ENCODE assay signal across 11 cellular contexts in the genomic region with DNA sequence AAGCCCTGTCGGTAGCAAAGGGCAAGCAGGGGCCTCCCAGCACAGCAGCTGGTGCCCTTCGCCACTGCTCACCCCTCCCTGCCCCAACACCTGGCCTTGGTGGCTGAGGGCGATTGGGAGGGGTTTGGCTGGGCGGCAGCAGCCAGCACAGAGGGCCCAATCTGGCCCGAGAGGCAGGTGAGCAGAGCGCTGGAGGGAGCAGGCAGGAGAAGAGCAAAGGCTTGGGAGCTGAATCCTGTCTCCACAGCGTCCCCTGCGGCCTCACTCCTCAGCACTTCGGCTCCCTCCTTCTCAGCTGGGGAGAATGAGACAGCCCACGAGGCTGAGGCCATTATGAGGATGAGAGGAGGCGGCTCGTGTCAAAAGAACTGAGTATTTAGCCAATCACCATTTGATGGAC.
DNase-seq lines count a peak whose midpoint lies in the region; ATAC-seq, FAIRE-seq and TF ChIP-seq lines count a peak whose summit lies in the region.
"Had no signal": no experiment of that assay in that cellular context is flagged by ENCODE, and none has a peak within 500 bp of the region (broad histone marks: within the 10 kb centered on the region; RNA-seq: fewer than 3 reads in every experiment).

No MANE protein-coding gene starts in this region.

- peaks cover 36 to 61% of the 10 kb centered on the region in 2 experiments for H3K4me1 Mint-ChIP-seq in H9
- peaks cover 31% of the 10 kb centered on the region for H3K4me1 Mint-ChIP-seq in chondrocyte (ENCODE audit: low read depth)
- H3K4me1 Mint-ChIP-seq in progenitor cell of endocrine pancreas (ENCODE audit: low read depth), result peaks cover 31% of the 10 kb centered on the region

- TF ChIP-seq CTCF in H9 (conservative IDR thresholded peaks at IDR 0.05), result peak; percentile 75
- TF ChIP-seq CTCF in chondrocyte (IDR thresholded peaks at IDR 0.05), result peak; percentile 53
- peak; percentile 65 for TF ChIP-seq CTCF in progenitor cell of endocrine pancreas (IDR thresholded peaks at IDR 0.05; ENCODE audit: unreplicated experiment)
- no peak for TF ChIP-seq CTCF in prostate gland (IDR thresholded peaks at IDR 0.05)
- no peak for TF ChIP-seq CTCF in kidney (IDR thresholded peaks at IDR 0.05; ENCODE audit: borderline replicate concordance, extremely low read depth, insufficient read depth)

- H4K91ac ChIP-seq in H9 (ENCODE audit: insufficient read length, low read depth, low read length), result no peak overlapping the region

- H3K9me3 Mint-ChIP-seq in H9, result no peaks in the 10 kb centered on the region; a peak in 2 of 5 replicates
- H3K9me3 Mint-ChIP-seq in chondrocyte (ENCODE audit: low read depth), result no peaks in the 10 kb centered on the region
- no peaks in the 10 kb centered on the region for H3K9me3 Mint-ChIP-seq in progenitor cell of endocrine pancreas (ENCODE audit: low read depth)

- peaks cover 3% of the 10 kb centered on the region for H3K4me1 ChIP-seq in H9 (ENCODE audit: insufficient read depth, low read length)
- H3K4me1 ChIP-seq in prostate gland (replicated peaks), result no peaks in the 10 kb centered on the region
- H3K4me1 ChIP-seq in kidney (ENCODE audit: control insufficient read depth in 1 of 2, insufficient read depth in 1 of 2, low read depth in 1 of 2, low read length in 2 of 2), result peaks cover 0 to 8% of the 10 kb centered on the region in 2 donors
- H3K4me1 ChIP-seq in GM23248 (ENCODE audit: insufficient read depth), result peaks cover 34% of the 10 kb centered on the region

- no peak overlapping the region for H3K4ac ChIP-seq in H9 (ENCODE audit: low read depth, low read length)

- H3K27me3 ChIP-seq in H9 (ENCODE audit: insufficient read depth, low read length) (no peaks in the 10 kb centered on the region), prostate gland (replicated peaks; ENCODE audit: insufficient read depth) (no peaks in the 10 kb centered on the region), GM23248 (replicated peaks; ENCODE audit: insufficient read depth) (no peaks in the 10 kb centered on the region)

- no CpG with 5 or more reads among the region's 12 CpGs for WGBS in H9 (ENCODE audit: extremely low coverage, insufficient read length, low lambda C conversion rate)
- 82% methylated on average over 12 of the region's 12 CpGs for WGBS in prostate gland
- WGBS in GM23248 (ENCODE audit: low coverage in 1 of 2, low lambda C conversion rate in 2 of 2, missing lambda C conversion rate in 2 of 2), 2 experiments, result 92 to 93% methylated on average over 12 of the region's 12 CpGs

- FAIRE-seq in kidney (lab: Jason Lieb, UNC), result no peak
- FAIRE-seq: colon, islet of Langerhans had no signal

- H2BK120ac ChIP-seq in H9 (ENCODE audit: low read depth, low read length, poor library complexity, severe bottlenecking), result no peak overlapping the region

- intact Hi-C loops in prostate gland (cut with DNase I) (no loop called here), kidney (cut with DNase I) (no loop called here)

- H3K4me3 Mint-ChIP-seq in H9, result peak overlapping the region in 1 of 2 experiments; percentile 35; a peak in 1 of 5 replicates
- no peak overlapping the region for H3K4me3 Mint-ChIP-seq in chondrocyte (ENCODE audit: unreplicated experiment)
- H3K4me3 Mint-ChIP-seq in progenitor cell of endocrine pancreas (ENCODE audit: low read depth), result no peak overlapping the region

- 0 out of 2 replicates have a peak, but pooled peaks cover 11% of the 10 kb centered on the region for H3F3A ChIP-seq in GM23248 (ENCODE audit: insufficient read depth)

- no peak overlapping the region for H4K5ac ChIP-seq in H9 (ENCODE audit: insufficient read length, low read depth, low read length)

- no peaks in the 10 kb centered on the region for H3K79me1 ChIP-seq in H9 (ENCODE audit: insufficient read depth, low read depth, low read length, poor library complexity, severe bottlenecking)

- TF ChIP-seq POLR2A in prostate gland (IDR thresholded peaks at IDR 0.05), result no peak

- H2BK15ac ChIP-seq in H9 (ENCODE audit: low read depth, low read length), result no peak overlapping the region

- no peak overlapping the region for H3K23ac ChIP-seq in H9 (ENCODE audit: insufficient read length, low read depth, low read length)

- H3K27me3 Mint-ChIP-seq in H9 (ENCODE audit: low read depth), result peaks cover 11% of the 10 kb centered on the region
- peaks cover 8% of the 10 kb centered on the region for H3K27me3 Mint-ChIP-seq in chondrocyte (ENCODE audit: low read depth)
- H3K27me3 Mint-ChIP-seq in progenitor cell of endocrine pancreas, result peaks cover 19% of the 10 kb centered on the region

- no peak overlapping the region for H3K18ac ChIP-seq in H9 (ENCODE audit: insufficient read length, low read depth, low read length)

- DNase-seq in H9, result peak; percentile 92
- DNase-seq in NCI-H2227 treated with DMSO at 0.1 percent for 48 hours (lab: John Stamatoyannopoulos, UW), result peak; percentile 75
- no peak for DNase-seq in chondrocyte (ENCODE audit: low spot score)
- DNase-seq in progenitor cell of endocrine pancreas (ENCODE audit: low spot score, unreplicated experiment), result peak; percentile 36
- DNase-seq in prostate gland (ENCODE audit: low spot score), result no peak
- no peak for DNase-seq in kidney
- no peak for DNase-seq in GM23248
- DNase-seq: stimulated activated CD4-positive, alpha-beta T cell treated with anti-CD3 and anti-CD28 coated beads, Interleukin-2, amount 100 ng/mL, for 24 hours had no signal

- no peaks in the 10 kb centered on the region for H4K20me1 ChIP-seq in H9 (ENCODE audit: control insufficient read depth, insufficient read depth, insufficient read length)
- H4K20me1 ChIP-seq in GM23248 (ENCODE audit: insufficient read depth), result no peaks in the 10 kb centered on the region

- H3K27ac ChIP-seq in H9 (ENCODE audit: insufficient read length, low read depth, low read length) (no peak overlapping the region), prostate gland (no peak overlapping the region), kidney (ENCODE audit: low read depth in 2 of 2, low read length in 2 of 2) (no peak overlapping the region), GM23248 (no peak overlapping the region)

- no peaks in the 10 kb centered on the region for H3K23me2 ChIP-seq in H9 (ENCODE audit: insufficient read length, low read depth, low read length, poor library complexity, severe bottlenecking)

- no peak overlapping the region for H3T11ph ChIP-seq in H9 (ENCODE audit: low read length)

- no peak overlapping the region for H3K27ac Mint-ChIP-seq in H9
- no peak overlapping the region for H3K27ac Mint-ChIP-seq in chondrocyte (ENCODE audit: unreplicated experiment)
- peak overlapping the region; percentile 26 for H3K27ac Mint-ChIP-seq in progenitor cell of endocrine pancreas

- ATAC-seq in HG03469 (IDR thresholded peaks at IDR 0.05; ENCODE audit: unreplicated experiment), result no peak

- H3K36me3 Mint-ChIP-seq in H9 (ENCODE audit: insufficient read depth in 1 of 3, low read depth in 3 of 3), result no peaks in the 10 kb centered on the region
- H3K36me3 Mint-ChIP-seq in chondrocyte (ENCODE audit: low read depth), result no peaks in the 10 kb centered on the region
- H3K36me3 Mint-ChIP-seq in progenitor cell of endocrine pancreas (ENCODE audit: insufficient read depth), result no peaks in the 10 kb centered on the region

- H3K4me2 ChIP-seq in H9 (ENCODE audit: insufficient read depth, insufficient read length, low read length) (no peak overlapping the region), GM23248 (ENCODE audit: unreplicated experiment) (no peak overlapping the region)

- no peak overlapping the region for H2AFZ ChIP-seq in H9 (ENCODE audit: low read length)
- no peak overlapping the region for H2AFZ ChIP-seq in GM23248

- in situ Hi-C loops in GM23248 (cut with MboI), result no loop called here

- H3K36me3 ChIP-seq in prostate gland, result no peaks in the 10 kb centered on the region
- H3K36me3 ChIP-seq in kidney (ENCODE audit: control insufficient read depth in 1 of 2, insufficient read depth in 2 of 2, low read length in 2 of 2), result no peaks in the 10 kb centered on the region
- no peaks in the 10 kb centered on the region for H3K36me3 ChIP-seq in GM23248 (ENCODE audit: low read depth)

- no peak overlapping the region for H4K8ac ChIP-seq in H9 (replicated peaks; ENCODE audit: insufficient read length, low read depth, low read length)

- H3K4me3 ChIP-seq in prostate gland, result no peak overlapping the region
- H3K4me3 ChIP-seq in kidney (ENCODE audit: low read length in 2 of 2), result no peak overlapping the region
- H3K4me3 ChIP-seq in GM23248, result no peak overlapping the region

- no peak overlapping the region for H2BK20ac ChIP-seq in H9 (ENCODE audit: low read depth, low read length, poor library complexity, severe bottlenecking)

- H3K9me2 ChIP-seq in GM23248 (ENCODE audit: insufficient read depth), result no peaks in the 10 kb centered on the region

- H3K79me2 ChIP-seq in H9 (ENCODE audit: insufficient read depth, low read length) (no peaks in the 10 kb centered on the region), GM23248 (ENCODE audit: insufficient read depth) (no peaks in the 10 kb centered on the region)

- no peaks in the 10 kb centered on the region for H3K9me3 ChIP-seq in H9 (ENCODE audit: control insufficient read depth, low read depth, low read length)
- H3K9me3 ChIP-seq in prostate gland, result no peaks in the 10 kb centered on the region
- no peaks in the 10 kb centered on the region for H3K9me3 ChIP-seq in kidney (ENCODE audit: control insufficient read depth in 1 of 2, low read length in 2 of 2)
- no peaks in the 10 kb centered on the region for H3K9me3 ChIP-seq in GM23248 (ENCODE audit: low read depth)

- no peak overlapping the region for H2AK5ac ChIP-seq in H9 (ENCODE audit: insufficient read length, low read length)

- no peak overlapping the region for H3K14ac ChIP-seq in H9 (ENCODE audit: insufficient read depth, low read length)

- H2BK12ac ChIP-seq in H9 (ENCODE audit: insufficient read length, low read depth, low read length), result no peak overlapping the region

- H3K9ac ChIP-seq in H9 (ENCODE audit: extremely low read depth, insufficient read length, low read length), result no peak overlapping the region
- H3K9ac ChIP-seq in kidney (ENCODE audit: low read length in 2 of 2), result no peak overlapping the region
- H3K9ac ChIP-seq in GM23248, result no peak overlapping the region

- H2BK5ac ChIP-seq in H9 (ENCODE audit: insufficient read length, low read length), result no peak overlapping the region

- H3K56ac ChIP-seq in H9 (ENCODE audit: insufficient read length, low read depth, low read length), result no peak overlapping the region

Comparison
In these comparisons a context has a peak if more than half of its experiments do, and no peak if none do; other contexts are left out.
1. DNase-seq: peak in H9 (single experiment), NCI-H2227 treated with DMSO at 0.1 percent for 48 hours (single experiment) and progenitor cell of endocrine pancreas (single experiment); none in chondrocyte (single experiment), prostate gland (single experiment), kidney (single experiment) and GM23248 (single experiment).
2. CTCF ChIP-seq: peak in H9 (single experiment), chondrocyte (single experiment) and progenitor cell of endocrine pancreas (single experiment); none in prostate gland (0 of 4) and kidney (single experiment).